In the genomic region with DNA sequence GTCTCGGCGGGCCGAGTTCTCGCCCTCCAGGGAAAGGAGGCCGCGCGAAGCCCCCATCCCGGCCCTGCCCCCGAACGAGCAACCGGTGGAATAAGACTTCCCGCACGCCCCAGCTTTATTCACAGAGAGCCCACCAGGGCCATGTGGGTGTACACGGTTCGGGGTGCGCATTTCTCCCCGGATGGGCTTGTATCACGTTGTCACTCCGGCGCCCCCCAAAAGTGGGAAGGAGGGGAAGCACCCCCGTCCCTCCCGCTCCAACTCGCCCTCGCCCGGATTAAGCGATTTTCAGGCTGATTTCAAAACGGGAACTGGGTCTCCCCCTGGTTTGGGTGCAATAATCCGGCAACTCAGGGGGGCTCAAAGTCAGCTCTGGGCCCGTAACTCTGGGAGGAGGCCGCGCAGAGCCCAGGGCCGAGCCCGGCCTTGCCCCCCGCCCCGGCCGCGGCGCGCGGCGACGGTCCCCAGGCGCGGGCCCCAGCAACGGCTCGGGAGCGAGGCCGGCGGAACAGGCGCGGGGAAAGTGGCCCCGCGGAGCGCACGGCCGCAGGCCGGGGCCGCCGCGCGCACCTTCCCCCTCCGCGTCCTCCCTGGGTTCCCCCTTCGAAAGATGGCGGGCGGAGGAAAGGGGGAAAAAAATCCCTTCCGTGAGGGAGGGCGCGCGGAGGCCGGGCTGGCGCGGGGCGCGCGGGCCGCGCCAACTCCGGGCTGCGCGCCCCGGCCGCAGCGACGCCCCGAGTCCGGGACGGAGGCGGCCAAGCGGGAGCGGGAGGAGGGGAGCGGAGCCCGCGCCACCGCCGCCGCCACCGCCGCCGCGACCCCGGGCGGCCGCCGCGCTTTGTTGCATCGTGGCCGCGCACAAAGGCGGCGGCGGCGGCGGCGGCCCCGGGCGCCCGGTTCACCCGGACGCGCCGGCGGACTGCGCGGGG, we compare ENCODE assay signal across 8 cellular contexts. TPM values are rescaled to one million over a fixed set of nuclear protein-coding genes. Genes with fewer than 3 reads are reported as not detected.
A peak's percentile ranks its signal among the peaks of the same experiment; 100 is the strongest.
DNase-seq lines count a peak whose midpoint lies in the region; ATAC-seq, FAIRE-seq and TF ChIP-seq lines count a peak whose summit lies in the region.

No MANE protein-coding gene starts in this region.

- POLR2A ChIA-PET in T-cell (lab: Charles Lee), result no interaction called here

- no peaks in the 10 kb centered on the region for H3K36me3 ChIP-seq in breast epithelium

- TF ChIP-seq CTCF in breast epithelium (IDR thresholded peaks at IDR 0.05), result no peak

- peak overlapping the region; percentile 63 to 99 for H3K27ac ChIP-seq in breast epithelium

- H3K36me3 Mint-ChIP-seq in T-cell, result no peaks in the 10 kb centered on the region

- H3K4me1 ChIP-seq in breast epithelium, result peaks cover 4 to 22% of the 10 kb centered on the region in 2 donors

- peak; percentile 5 for FAIRE-seq in GM12892 (lab: Jason Lieb, UNC)

- DNase-seq in 8988T (peak; percentile 66), GM12892 (ENCODE audit: insufficient read length) (peak; percentile 41), T-cell (peak in 24 of 34 experiments; percentile 16 to 54 (median 32)), breast epithelium (ENCODE audit: low spot score in 2 of 2) (no peak), left colon (peak; percentile 37 to 46), SW 1271 (lab: John Stamatoyannopoulos, UW) (no peak)
- DNase-seq in stimulated activated CD8-positive, alpha-beta memory T cell treated with anti-CD3 and anti-CD28 coated beads, Interleukin-4, amount 100 ng/mL, for 24 hours (ENCODE audit: low read depth), result peak; percentile 23

- peak overlapping the region; percentile 69 to 83 for H3K27ac Mint-ChIP-seq in T-cell

- no peaks in the 10 kb centered on the region for H3K9me3 Mint-ChIP-seq in T-cell

- no peaks in the 10 kb centered on the region for H3K27me3 ChIP-seq in breast epithelium

- peak overlapping the region; percentile 85 to 92 (median 88) for H3K4me3 Mint-ChIP-seq in T-cell

- TF ChIP-seq POLR2A in GM12892 (IDR thresholded peaks at IDR 0.05; ENCODE audit: low read depth, low read length) (no peak), breast epithelium (IDR thresholded peaks at IDR 0.05) (no peak)

- H3K4me3 ChIP-seq in breast epithelium, result peak overlapping the region; percentile 77 to 99 (median 86)

- ATAC-seq in HG03097 (IDR thresholded peaks at IDR 0.05; ENCODE audit: low FRiP score, unreplicated experiment) (peak; percentile 7), T-cell (replicated peaks in 1 of 4) (peak; percentile 8 to 19 (median 15)), left colon (peak; percentile 6)

- peaks cover 11 to 19% of the 10 kb centered on the region in 2 donors for H3K27me3 Mint-ChIP-seq in T-cell

- intact Hi-C loops in breast epithelium (cut with DNase I; ENCODE audit: low total_unique reads) (loop anchor here (2.0 kb wide), 1 partner anchor 64 kb away; no protein-coding TSS in a partner anchor), left colon (cut with DNase I, micrococcal nuclease) (no loop called here)

- CTCF ChIA-PET in T-cell (lab: Charles Lee), result interaction anchor here in 1 of 2 donors (1.3 kb wide), 1 partner anchor 40 kb away, joined by 3 read pairs; no protein-coding TSS in a partner anchor

- peaks cover 33 to 48% (median 44%) of the 10 kb centered on the region in 3 donors for H3K4me1 Mint-ChIP-seq in T-cell

- no peaks in the 10 kb centered on the region for H3K9me3 ChIP-seq in breast epithelium

RNA-seq across cellular contexts. Expression of a gene that starts 0.6 kb away (rescaled TPM):
- 5.2 TPM for polyA plus RNA-seq in GM12892 (2012; ENCODE audit: missing spikeins)
- total RNA-seq in T-cell (10 to 100 TPM; 33.7 to 63.7 (median 58.2) TPM), breast epithelium (10 to 100 TPM; 21.6 to 26.2 (median 24.6) TPM), left colon (10 to 100 TPM; 21.5 to 36.7 TPM)

RNA-seq across cellular contexts. Expression of a gene that starts 41.9 kb away (rescaled TPM):
- 5.7 TPM for polyA plus RNA-seq in GM12892 (2012; ENCODE audit: missing spikeins)
- total RNA-seq in T-cell (10 to 100 TPM in 4 of 5 donors, 1 to 10 TPM in 1; 8.4 to 18.0 (median 16.5) TPM), breast epithelium (10 to 100 TPM; 11.1 to 14.4 (median 11.4) TPM), left colon (1 to 10 TPM; 2.9 to 6.4 TPM)

Comparison
In these comparisons a context has a peak if more than half of its experiments do, and no peak if none do; other contexts are left out.
1. DNase-seq: peak in 8988T (single experiment), GM12892 (single experiment), T-cell (24 of 34), left colon (2 of 2) and stimulated activated CD8-positive, alpha-beta memory T cell treated with anti-CD3 and anti-CD28 coated beads, Interleukin-4, amount 100 ng/mL, for 24 hours (single experiment); none in breast epithelium (0 of 2) and SW 1271 (0 of 2).
2. Peak in every context shown above with its lines, with median percentiles within 50 percentile points of each other: ATAC-seq.